Comparison of ENCODE assay signal across 28 cellular contexts in genomic region chr15:49383266-49383665, GRCh38. TPM values are rescaled to one million over a fixed set of nuclear protein-coding genes. Genes with fewer than 3 reads are reported as not detected.
DNase-seq lines count a peak whose midpoint lies in the region; ATAC-seq and TF ChIP-seq lines count a peak whose summit lies in the region.
"Had no signal": no experiment of that assay in that cellular context is flagged by ENCODE, and none has a peak within 500 bp of the region (broad histone marks: within the 10 kb centered on the region; RNA-seq: fewer than 3 reads in every experiment).

No MANE protein-coding gene starts in this region.

- H2BK5ac ChIP-seq in IMR-90 (ENCODE audit: low read depth, low read length, poor library complexity, severe bottlenecking): peak overlapping the region; percentile 37

- H4K20me1 ChIP-seq in DOHH2 (ENCODE audit: control insufficient read depth, insufficient read depth, low read depth, low read length) (no peaks in the 10 kb centered on the region), IMR-90 (ENCODE audit: insufficient read depth, low read length) (no peaks in the 10 kb centered on the region)

- no peak overlapping the region for H2BK15ac ChIP-seq in IMR-90 (ENCODE audit: low read depth, low read length)

- no peak for TF ChIP-seq RAD21 in IMR-90 (IDR thresholded peaks at IDR 0.05; ENCODE audit: low read length)

- 0 out of 2 replicates have a peak overlapping the region, but pooled peaks have one; percentile 24 for H2BK20ac ChIP-seq in IMR-90 (ENCODE audit: low read depth, low read length)

- H3K9me1 ChIP-seq in IMR-90 (ENCODE audit: insufficient read depth, low read length): no peaks in the 10 kb centered on the region; the same call in 1 of the 2 replicates

- H2BK120ac ChIP-seq in IMR-90 (ENCODE audit: low read depth, low read length): no peak overlapping the region

- no peak overlapping the region for H3K23ac ChIP-seq in IMR-90 (ENCODE audit: low read depth, low read length)

- H3K9me3 ChIP-seq in DOHH2 (ENCODE audit: control insufficient read depth, insufficient read depth, low read length): no peaks in the 10 kb centered on the region
- no peaks in the 10 kb centered on the region for H3K9me3 ChIP-seq in IMR-90 (ENCODE audit: control insufficient read depth, insufficient read depth, low read length)
- H3K9me3 ChIP-seq in SJSA1 (replicated peaks): no peaks in the 10 kb centered on the region
- no peaks in the 10 kb centered on the region for H3K9me3 ChIP-seq in testis

- H3K14ac ChIP-seq in IMR-90 (replicated peaks; ENCODE audit: low read depth, low read length): no peak overlapping the region

- intact Hi-C loops in IMR-90 (cut with micrococcal nuclease): no loop called here
- intact Hi-C loops in testis (cut with DNase I; ENCODE audit: low total_unique reads): no loop called here

- H3K27me3 ChIP-seq in DOHH2 (ENCODE audit: control insufficient read depth, low read length) (no peaks in the 10 kb centered on the region), IMR-90 (ENCODE audit: control insufficient read depth, insufficient read depth, low read length) (no peaks in the 10 kb centered on the region), SJSA1 (replicated peaks) (no peaks in the 10 kb centered on the region), testis (no peaks in the 10 kb centered on the region)
- H3K27me3 ChIP-seq: cardiac muscle cell had no signal

- no peaks in the 10 kb centered on the region for H3K9me2 ChIP-seq in DOHH2 (replicated peaks; ENCODE audit: control insufficient read depth, low read length)

- in situ Hi-C loops in IMR-90 (cut with MboI; ENCODE audit: low sequenced_read_pairs): no loop called here

- peak overlapping the region; percentile 47; the same call in 1 of the 2 replicates for H3K18ac ChIP-seq in IMR-90 (ENCODE audit: low read depth, low read length)

- H2AK5ac ChIP-seq in IMR-90 (ENCODE audit: low read depth, low read length): no peak overlapping the region

- H2AFZ ChIP-seq in IMR-90 (replicated peaks; ENCODE audit: low read length, poor library complexity): no peak overlapping the region

- BruUV-seq in IMR-90 (replicated peaks; lab: Mats Ljungman, UMichigan): no TSS peak

- POLR2A ChIA-PET in IMR-90 (lab: Charles Lee; ENCODE audit: unreplicated experiment): no interaction called here

- no peak overlapping the region for H3K9ac ChIP-seq in IMR-90 (ENCODE audit: low read depth, low read length)

- no peak overlapping the region for H2AK9ac ChIP-seq in IMR-90 (replicated peaks; ENCODE audit: low read depth, low read length, poor library complexity)

- TF ChIP-seq CTCF in DOHH2 (IDR thresholded peaks at IDR 0.05; ENCODE audit: low read depth, low read length, poor library complexity, severe bottlenecking) (no peak), IMR-90 (conservative IDR thresholded peaks at IDR 0.05; ENCODE audit: low read depth, low read length) (no peak), testis (IDR thresholded peaks at IDR 0.05) (no peak)

- H3F3A ChIP-seq in DOHH2 (ENCODE audit: control insufficient read depth, insufficient read depth): no peaks in the 10 kb centered on the region

- H3K4me1 ChIP-seq in DOHH2 (ENCODE audit: control insufficient read depth, low read length) (peaks cover 17% of the 10 kb centered on the region), IMR-90 (ENCODE audit: control insufficient read depth, insufficient read depth, low read length) (peaks cover 5% of the 10 kb centered on the region), SJSA1 (replicated peaks) (peaks cover 15% of the 10 kb centered on the region), testis (no peaks in the 10 kb centered on the region)

- no peak overlapping the region for H3K4ac ChIP-seq in IMR-90 (ENCODE audit: low read depth, low read length)

- H3K79me2 ChIP-seq in DOHH2 (ENCODE audit: control insufficient read depth, low read length): no peaks in the 10 kb centered on the region

- dilution Hi-C loops in IMR-90 (cut with HindIII; ENCODE audit: low sequenced_read_pairs, unreplicated experiment): no loop called here

- H3K79me1 ChIP-seq in IMR-90 (ENCODE audit: low read depth in 1 of 2, low read length in 2 of 2): no peaks in the 10 kb centered on the region

- no CpG with 5 or more reads among the region's 1 CpG for WGBS in IMR-90 (ENCODE audit: extremely low coverage in 2 of 2, insufficient read length in 1 of 2), 2 experiments
- 78 to 82% methylated on average over 1 of the region's 1 CpG for WGBS in testis, 2 donors

- H3K4me2 ChIP-seq in DOHH2 (ENCODE audit: low read length): peak overlapping the region; percentile 10
- H3K4me2 ChIP-seq in IMR-90 (ENCODE audit: low read depth, low read length): peak overlapping the region; percentile 74; the same call in 1 of the 2 replicates

- no peak for TF ChIP-seq POLR2A in IMR-90 (IDR thresholded peaks at IDR 0.05; ENCODE audit: low read depth, low read length)
- no peak for TF ChIP-seq POLR2A in testis (IDR thresholded peaks at IDR 0.05)

- H3K27ac ChIP-seq in DOHH2 (ENCODE audit: low read depth, low read length) (peak overlapping the region; percentile 20), IMR-90 (ENCODE audit: insufficient read depth, low read length) (peak overlapping the region; percentile 46; the same call in 1 of the 2 replicates), SJSA1 (0 out of 2 replicates have a peak overlapping the region, but pooled peaks have one; percentile 8), testis (no peak overlapping the region)
- H3K27ac ChIP-seq: cardiac muscle cell, skin epidermis, WERI-Rb-1 had no signal

- H4K8ac ChIP-seq in IMR-90 (ENCODE audit: low read depth in 2 of 2, low read length in 2 of 2): no peak overlapping the region

- peak; percentile 82 for ATAC-seq in IMR-90 (ENCODE audit: low read depth)
- ATAC-seq: activated CD8-positive, alpha-beta memory T cell treated with anti-CD3 and anti-CD28 coated beads, Interleukin-2, amount 10 ng/mL, durations not matched to agents 7 days and 5 days; activated T-cell treated with anti-CD3 and anti-CD28 coated beads, Interleukin-2, amount 50 U/mL, for 72 hours; naive thymus-derived CD8-positive, alpha-beta T cell; SK-N-SH treated with all-trans-retinoic acid at 6 μM for 48 hours had no signal

- DNase-seq in IMR-90 (peak; percentile 75), SJSA1 (ENCODE audit: low read depth in 1 of 2, low spot score in 2 of 2) (peak in 1 of 2 experiments; percentile 47), fibroblast of the conjunctiva (ENCODE audit: low read depth) (peak; percentile 29), NCI-H1048 (lab: John Stamatoyannopoulos, UW) (no peak), testis (no peak), NCI-H2081 treated with DMSO at 0.1 percent for 48 hours (lab: John Stamatoyannopoulos, UW) (no peak)
- DNase-seq in central memory CD4-positive, alpha-beta T cell: no peak
- DNase-seq: ACHN; activated CD4-positive, alpha-beta T cell treated with anti-CD3 and anti-CD28 coated beads, Interleukin-2, amount 10 ng/mL, durations not matched to agents 7 days and 5 days; activated CD8-positive, alpha-beta memory T cell treated with anti-CD3 and anti-CD28 coated beads, Interleukin-2, amount 10 ng/mL, durations not matched to agents 7 days and 5 days; activated naive CD4-positive, alpha-beta T cell treated with anti-CD3 and anti-CD28 coated beads for 36 hours; activated T-cell treated with anti-CD3 and anti-CD28 coated beads, Interleukin-2, amount 50 U/mL, for 72 hours; amygdala; KBM-7; MV-4-11; naive thymus-derived CD8-positive, alpha-beta T cell; NCI-H526 treated with DMSO at 0.1 percent for 48 hours; occipital lobe; stimulated activated CD4-positive, alpha-beta T cell treated with anti-CD3 and anti-CD28 coated beads, Interleukin-2, amount 100 ng/mL, for 24 hours; substantia nigra; WERI-Rb-1 had no signal

- CTCF ChIA-PET in IMR-90 (lab: Yijun Ruan, JAX): no interaction called here

- H3K56ac ChIP-seq in IMR-90 (ENCODE audit: extremely low read depth, insufficient read depth, low read length): no peak overlapping the region

- peak overlapping the region; percentile 48; the same call in 1 of the 2 replicates for H4K5ac ChIP-seq in IMR-90 (ENCODE audit: low read depth, low read length)

- no peak overlapping the region for H4K91ac ChIP-seq in IMR-90 (ENCODE audit: insufficient read depth, low read depth, low read length)

- H3K4me3 ChIP-seq in DOHH2 (ENCODE audit: low read length) (peak overlapping the region; percentile 1; the same call in 1 of the 2 replicates), IMR-90 (ENCODE audit: insufficient read depth, low read depth, low read length) (no peak overlapping the region), SJSA1 (no peak overlapping the region), testis (no peak overlapping the region)
- H3K4me3 ChIP-seq: cardiac muscle cell, skin epidermis had no signal

- no peaks in the 10 kb centered on the region for H3K36me3 ChIP-seq in DOHH2 (ENCODE audit: control insufficient read depth, low read length)
- H3K36me3 ChIP-seq in IMR-90 (ENCODE audit: control insufficient read depth, insufficient read depth, low read length): no peaks in the 10 kb centered on the region
- no peaks in the 10 kb centered on the region for H3K36me3 ChIP-seq in SJSA1
- H3K36me3 ChIP-seq in testis (ENCODE audit: low read depth, missing control alignments): no peaks in the 10 kb centered on the region
- H3K36me3 ChIP-seq: cardiac muscle cell, WERI-Rb-1 had no signal

TF ChIP-seq in IMR-90, 13 proteins besides CTCF, POLR2A, EP300 and RAD21:
- TF ChIP-seq FOS (IDR thresholded peaks at IDR 0.05; ENCODE audit: low read depth, low read length) (peak; percentile 72; the same call in 1 of the 2 replicates), CEBPB (IDR thresholded peaks at IDR 0.05; ENCODE audit: low read depth, low read length) (peak; percentile 88), MXI1 (IDR thresholded peaks at IDR 0.05; ENCODE audit: borderline replicate concordance, low read depth, low read length) (no peak), MAFK (IDR thresholded peaks at IDR 0.05; ENCODE audit: low read depth, low read length) (peak; percentile 59; the same call in 1 of the 2 replicates)

RNA-seq across cellular contexts. Expression of gene FGF7, which starts 39.8 kb away (rescaled TPM):
- 34.8 and 69.2 TPM in 2 replicates for total RNA-seq in IMR-90 (2012; rRNA removed)
- 19.5 and 27.3 TPM in 2 replicates for polyA plus RNA-seq in IMR-90 (2012; rRNA removed)
- polyA plus RNA-seq in IMR-90 (2012; cell fraction: cytosol; rRNA removed): 2.9 and 3.0 TPM in 2 replicates
- polyA plus RNA-seq in IMR-90 (2012; cell fraction: nucleus; rRNA removed; ENCODE audit: low replicate concordance): 0.61 and 12.9 TPM in 2 replicates
- 0.08 TPM in 1 of 2 replicates, not detected in the other for total RNA-seq in SJSA1 (2014; rRNA removed; shearing (Covaris generic))
- 1 to 10 TPM; 2.8 to 3.2 TPM for total RNA-seq in testis
- 1.6 TPM for polyA plus RNA-seq in testis (ENCODE audit: insufficient read depth, low read depth, low replicate concordance)
- total RNA-seq: activated CD4-positive, alpha-beta T cell treated with anti-CD3 and anti-CD28 coated beads, Interleukin-2, amount 10 ng/mL, durations not matched to agents 7 days and 5 days; activated CD8-positive, alpha-beta memory T cell treated with anti-CD3 and anti-CD28 coated beads, Interleukin-2, amount 10 ng/mL, durations not matched to agents 7 days and 5 days; activated naive CD4-positive, alpha-beta T cell treated with anti-CD3 and anti-CD28 coated beads for 36 hours; activated T-cell treated with anti-CD3 and anti-CD28 coated beads, Interleukin-2, amount 50 U/mL, for 72 hours; Daoy; pulmonary artery endothelial cell had no signal
- polyA plus RNA-seq: CD14-positive monocyte had no signal

Comparison
In these comparisons a context has a peak if more than half of its experiments do, and no peak if none do; other contexts are left out.
1. H3K27ac ChIP-seq: peak in DOHH2 (single experiment), IMR-90 (single experiment) and SJSA1 (single experiment); none in testis (0 of 2).
2. DNase-seq: peak in IMR-90 (single experiment) and fibroblast of the conjunctiva (single experiment); none in central memory CD4-positive, alpha-beta T cell (single experiment), NCI-H1048 (single experiment), testis (single experiment) and NCI-H2081 treated with DMSO at 0.1 percent for 48 hours (single experiment).